Comparison of ENCODE assay signal across 8 cellular contexts in the genomic region with DNA sequence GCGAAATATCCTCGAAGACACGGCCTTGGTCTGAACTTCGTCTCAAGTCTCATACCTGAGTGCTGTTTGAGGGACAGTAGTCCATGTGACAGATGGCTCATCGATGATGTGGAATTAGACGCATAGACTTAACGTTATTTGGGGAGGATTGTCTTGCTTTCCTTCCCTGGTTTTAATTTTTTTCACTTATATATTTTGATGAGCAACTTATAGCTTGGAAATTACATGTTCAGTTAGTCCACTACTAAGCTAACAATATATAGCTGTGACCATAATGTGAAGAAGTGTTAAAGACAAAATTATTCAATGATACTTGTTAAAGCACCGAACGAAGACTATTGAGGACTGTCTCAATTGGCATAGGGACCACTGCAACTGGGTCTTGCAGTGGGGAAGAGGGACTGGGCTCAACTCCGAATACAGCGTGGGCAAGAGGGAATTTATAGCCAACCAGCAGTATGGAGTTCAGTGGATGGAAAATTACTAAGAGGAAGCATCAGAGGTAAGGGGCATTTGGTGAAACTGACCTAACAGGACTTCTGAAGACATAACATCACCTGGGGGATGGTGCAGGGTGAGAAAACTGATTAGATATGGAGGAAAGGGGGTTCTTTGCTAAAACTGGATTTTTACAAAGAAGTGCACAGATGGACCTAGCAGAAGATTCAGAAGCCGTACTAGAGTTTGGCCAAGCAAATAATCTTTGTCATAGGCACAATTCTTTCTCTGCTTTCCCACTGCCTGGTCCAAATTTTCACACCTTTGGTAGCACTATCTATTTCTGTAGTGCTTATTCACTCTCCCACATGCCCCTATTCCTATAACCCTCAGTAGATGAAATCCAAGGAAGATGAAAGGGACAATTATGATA. TPM values are rescaled to one million over a fixed set of nuclear protein-coding genes. Genes with fewer than 3 reads are reported as not detected.
DNase-seq lines count a peak whose midpoint lies in the region; ATAC-seq, FAIRE-seq and TF ChIP-seq lines count a peak whose summit lies in the region.

No MANE protein-coding gene starts in this region.

- ATAC-seq in left lobe of liver (peak; percentile 20), thoracic aorta (ENCODE audit: insufficient number of reproducible peaks, low FRiP score, low read depth) (no peak)

- no peaks in the 10 kb centered on the region for H3K36me3 ChIP-seq in HEK293 (ENCODE audit: control insufficient read depth in 2 of 2, insufficient read depth in 1 of 2, low read length in 2 of 2)
- no peaks in the 10 kb centered on the region for H3K36me3 ChIP-seq in adipocyte (ENCODE audit: control insufficient read depth, insufficient read depth, low read length, severe bottlenecking)
- no peaks in the 10 kb centered on the region for H3K36me3 ChIP-seq in thoracic aorta

- H3K27me3 ChIP-seq in adipocyte (replicated peaks; ENCODE audit: control insufficient read depth, insufficient read depth, low read length) (no peaks in the 10 kb centered on the region), thoracic aorta (replicated peaks; ENCODE audit: insufficient read depth) (no peaks in the 10 kb centered on the region)

- FAIRE-seq in GM12892 (lab: Jason Lieb, UNC) = no peak

- H3K4me1 ChIP-seq in HEK293 (ENCODE audit: control insufficient read depth, insufficient read depth, low read length) (peaks cover 3% of the 10 kb centered on the region; the same call in 1 of the 2 replicates), adipocyte (ENCODE audit: control insufficient read depth, insufficient read depth, low read length) (peaks cover 10% of the 10 kb centered on the region), thoracic aorta (ENCODE audit: control insufficient read depth in 1 of 2, low read depth in 2 of 2) (peaks cover 20 to 49% of the 10 kb centered on the region in 2 donors)

- CTCF ChIA-PET in HEK293 (lab: Yijun Ruan, JAX) = interaction anchor here (0.5 to 5.8 kb wide), 37 partner anchors 10 to 920 kb away, joined by 3 to 65 read pairs (median 3); no protein-coding TSS in a partner anchor

- DNase-seq in Ammon's horn (ENCODE audit: low spot score) (peak; percentile 10), adipocyte (ENCODE audit: low read depth) (no peak), left lobe of liver (ENCODE audit: low spot score) (no peak), thoracic aorta (ENCODE audit: low spot score) (no peak), AG20443 (ENCODE audit: low spot score) (no peak), GM12892 (ENCODE audit: insufficient read length) (no peak), HCEC 1CT (no peak)

- no peaks in the 10 kb centered on the region for H3K9me3 ChIP-seq in HEK293 (ENCODE audit: control insufficient read depth, insufficient read depth, low read depth, low read length)
- no peaks in the 10 kb centered on the region for H3K9me3 ChIP-seq in adipocyte (ENCODE audit: control insufficient read depth, low read length)
- no peaks in the 10 kb centered on the region for H3K9me3 ChIP-seq in thoracic aorta

- POLR2A ChIA-PET in HEK293 (lab: Yijun Ruan, JAX) = interaction anchor here (0.7 to 1.0 kb wide), 2 partner anchors 36 to 291 kb away, joined by 3 to 4 read pairs; no protein-coding TSS in a partner anchor

- peak overlapping the region; percentile 47 for H3K27ac ChIP-seq in HEK293 (ENCODE audit: extremely low read depth, low read depth, low read length)
- peak overlapping the region; percentile 88 to 93 for H3K27ac ChIP-seq in thoracic aorta

- no peak for TF ChIP-seq CTCF in HEK293 (tag by site-specific recombination; IDR thresholded peaks at IDR 0.05)
- TF ChIP-seq CTCF in thoracic aorta (IDR thresholded peaks at IDR 0.05) = no peak

- no peak for TF ChIP-seq POLR2A in GM12892 (IDR thresholded peaks at IDR 0.05; ENCODE audit: low read depth, low read length)

- H3K4me3 ChIP-seq in HEK293 (ENCODE audit: low read depth, low read length) (no peak overlapping the region), adipocyte (ENCODE audit: low read length) (peak overlapping the region; percentile 99), thoracic aorta (peak overlapping the region; percentile 90)

- H3K9ac ChIP-seq in adipocyte (ENCODE audit: low read length) = peak overlapping the region; percentile 93

TF ChIP-seq in HEK293, 187 proteins besides CTCF, POLR2A, EP300 and RAD21:
- no peak for TF ChIP-seq ZNF426 (tag by site-specific recombination; IDR thresholded peaks at IDR 0.05)
- TF ChIP-seq ZNF629 (tag by site-specific recombination; IDR thresholded peaks at IDR 0.05) = no peak
- TF ChIP-seq ZNF664 (tag by site-specific recombination; IDR thresholded peaks at IDR 0.05) = peak; percentile 89
- peak; percentile 37 for TF ChIP-seq ZNF335 (tag by site-specific recombination; conservative IDR thresholded peaks at IDR 0.05)
- TF ChIP-seq PRDM10 (tag by site-specific recombination; IDR thresholded peaks at IDR 0.05) = 0 out of 2 replicates have a peak, but pooled peaks have one; percentile 15
- TF ChIP-seq ZNF677 (tag by site-specific recombination; IDR thresholded peaks at IDR 0.05) = no peak
- TF ChIP-seq REPIN1 (tag by site-specific recombination; IDR thresholded peaks at IDR 0.05; ENCODE audit: low read depth) = no peak
- TF ChIP-seq ZNF529 (tag by site-specific recombination; IDR thresholded peaks at IDR 0.05; ENCODE audit: insufficient replicate concordance) = no peak
- TF ChIP-seq PRDM1 (tag by site-specific recombination; IDR thresholded peaks at IDR 0.05) = 0 out of 2 replicates have a peak, but pooled peaks have one; percentile 33

RNA-seq across cellular contexts. Expression of gene TM7SF3, which starts 0.9 kb away (rescaled TPM):
- total RNA-seq in left lobe of liver (51.1 TPM), thoracic aorta (100 to 1,000 TPM; 112 to 128 TPM)
- polyA plus RNA-seq in GM12892 (2012; ENCODE audit: missing spikeins) = 47.5 TPM

RNA-seq across cellular contexts. Expression of gene MED21, which starts 7.3 kb away (rescaled TPM):
- 19.3 TPM for total RNA-seq in left lobe of liver
- 10 to 100 TPM; 30.1 to 49.0 TPM for total RNA-seq in thoracic aorta
- polyA plus RNA-seq in GM12892 (2012; ENCODE audit: missing spikeins) = 24.7 TPM
